14 cellular contexts compared by ENCODE assay signal in genomic region chr5:77936365-77936693, GRCh38.
DNase-seq lines count a peak whose midpoint lies in the region; ATAC-seq lines count a peak whose summit lies in the region.
"Had no signal": no experiment of that assay in that cellular context is flagged by ENCODE, and none has a peak within 500 bp of the region (broad histone marks: within the 10 kb centered on the region; RNA-seq: fewer than 3 reads in every experiment).

No MANE protein-coding gene starts in this region.

- H3K9me3 Mint-ChIP-seq in activated T-helper 17 cell treated with anti-CD3 and anti-CD28 coated beads, Interleukin-2, amount 50 U/mL, for 72 hours: no peaks in the 10 kb centered on the region
- H3K9me3 Mint-ChIP-seq: HFFc6 had no signal

- peak overlapping the region; percentile 29 for H3K4me3 Mint-ChIP-seq in activated T-helper 17 cell treated with anti-CD3 and anti-CD28 coated beads, Interleukin-2, amount 50 U/mL, for 72 hours
- H3K4me3 Mint-ChIP-seq: HFFc6 had no signal

- peaks cover 16% of the 10 kb centered on the region for H3K27me3 Mint-ChIP-seq in activated T-helper 17 cell treated with anti-CD3 and anti-CD28 coated beads, Interleukin-2, amount 50 U/mL, for 72 hours

- no peak overlapping the region for H3K27ac Mint-ChIP-seq in activated T-helper 17 cell treated with anti-CD3 and anti-CD28 coated beads, Interleukin-2, amount 50 U/mL, for 72 hours
- H3K27ac Mint-ChIP-seq: HFFc6 had no signal

- no peaks in the 10 kb centered on the region for H3K36me3 Mint-ChIP-seq in activated T-helper 17 cell treated with anti-CD3 and anti-CD28 coated beads, Interleukin-2, amount 50 U/mL, for 72 hours (ENCODE audit: low read depth)
- H3K36me3 Mint-ChIP-seq: CD4-positive, alpha-beta memory T cell had no signal

- DNase-seq in NCI-H1105 (lab: John Stamatoyannopoulos, UW) (no peak), HUDEP-2 (lab: John Stamatoyannopoulos, UW; ENCODE audit: unreplicated experiment in 76 of 76) (no peak)
- DNase-seq: amygdala, cortex of kidney, esophagus squamous epithelium, mammary epithelial cell, NCI-H1105 treated with DMSO at 0.1 percent for 48 hours had no signal

- H3K4me1 Mint-ChIP-seq in activated T-helper 17 cell treated with anti-CD3 and anti-CD28 coated beads, Interleukin-2, amount 50 U/mL, for 72 hours: peaks cover 8% of the 10 kb centered on the region

- ATAC-seq in GM18858 (IDR thresholded peaks at IDR 0.05; ENCODE audit: unreplicated experiment) (peak; percentile 2), GM21390 (IDR thresholded peaks at IDR 0.05; ENCODE audit: unreplicated experiment) (peak; percentile 32), HG03159 (IDR thresholded peaks at IDR 0.05; ENCODE audit: unreplicated experiment) (peak; percentile 8), HG02973 (IDR thresholded peaks at IDR 0.05; ENCODE audit: unreplicated experiment) (no peak)
- ATAC-seq in activated T-helper 17 cell treated with anti-CD3 and anti-CD28 coated beads, Interleukin-2, amount 50 U/mL, for 72 hours (replicated peaks): peak; percentile 7
